ENCODE assay signal across 1 cellular context in the genomic region with DNA sequence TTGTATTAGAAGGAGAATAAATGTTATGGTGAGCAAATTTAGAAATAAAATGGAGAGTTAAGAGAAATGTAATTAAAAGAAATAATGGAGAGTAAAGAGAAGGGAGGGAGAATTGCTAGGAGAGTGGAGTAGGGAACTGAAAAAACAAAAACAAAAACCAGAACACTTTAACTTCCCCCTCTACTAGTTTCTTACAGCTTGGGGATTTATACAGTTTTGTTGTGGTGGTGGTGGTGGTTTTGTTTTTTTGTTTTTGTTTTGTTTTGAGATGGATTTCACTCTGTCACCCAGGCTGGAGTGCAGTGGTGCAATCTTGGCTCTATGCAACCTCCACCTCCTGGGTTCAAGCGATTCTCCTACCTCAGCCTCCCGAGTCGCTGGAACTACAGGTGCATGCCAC.
TF ChIP-seq lines count a peak whose summit lies in the region.

No MANE protein-coding gene starts in this region.

TF ChIP-seq in GM12878, 131 proteins besides CTCF, POLR2A, EP300 and RAD21 (continued from another document):
- peak; percentile 66; the same call in 1 of the 2 replicates for TF ChIP-seq MLLT1 (IDR thresholded peaks at IDR 0.05)
- TF ChIP-seq ZNF217 (IDR thresholded peaks at IDR 0.05): peak; percentile 74; the same call in 1 of the 2 replicates
- no peak for TF ChIP-seq CHD4 (IDR thresholded peaks at IDR 0.05)
- peak; percentile 30; the same call in 1 of the 2 replicates for TF ChIP-seq DPF2 (IDR thresholded peaks at IDR 0.05)
- TF ChIP-seq, protein P1, sequence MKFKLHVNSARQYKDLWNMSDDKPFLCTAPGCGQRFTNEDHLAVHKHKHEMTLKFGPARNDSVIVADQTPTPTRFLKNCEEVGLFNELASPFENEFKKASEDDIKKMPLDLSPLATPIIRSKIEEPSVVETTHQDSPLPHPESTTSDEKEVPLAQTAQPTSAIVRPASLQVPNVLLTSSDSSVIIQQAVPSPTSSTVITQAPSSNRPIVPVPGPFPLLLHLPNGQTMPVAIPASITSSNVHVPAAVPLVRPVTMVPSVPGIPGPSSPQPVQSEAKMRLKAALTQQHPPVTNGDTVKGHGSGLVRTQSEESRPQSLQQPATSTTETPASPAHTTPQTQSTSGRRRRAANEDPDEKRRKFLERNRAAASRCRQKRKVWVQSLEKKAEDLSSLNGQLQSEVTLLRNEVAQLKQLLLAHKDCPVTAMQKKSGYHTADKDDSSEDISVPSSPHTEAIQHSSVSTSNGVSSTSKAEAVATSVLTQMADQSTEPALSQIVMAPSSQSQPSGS (IDR thresholded peaks at IDR 0.05; ENCODE audit: low read length): peak; percentile 55
- TF ChIP-seq CREM (IDR thresholded peaks at IDR 0.05; ENCODE audit: low read depth): no peak
- TF ChIP-seq BRCA1 (IDR thresholded peaks at IDR 0.05; ENCODE audit: low read depth, low read length): no peak
- TF ChIP-seq MXI1 (IDR thresholded peaks at IDR 0.05; ENCODE audit: low read depth, low read length): no peak
- no peak for TF ChIP-seq WRNIP1 (IDR thresholded peaks at IDR 0.05; ENCODE audit: borderline replicate concordance, low read depth, low read length)
- no peak for TF ChIP-seq MTA3 (IDR thresholded peaks at IDR 0.05; ENCODE audit: borderline replicate concordance, low read length)
- TF ChIP-seq MTA2 (IDR thresholded peaks at IDR 0.05; ENCODE audit: low read depth): peak; percentile 67; the same call in 1 of the 2 replicates
- TF ChIP-seq CBFB (IDR thresholded peaks at IDR 0.05; ENCODE audit: low read depth): no peak
- 0 out of 2 replicates have a peak, but pooled peaks have one; percentile 26 for TF ChIP-seq BCL11A (IDR thresholded peaks at IDR 0.05; ENCODE audit: low read depth, low read length)
- no peak for TF ChIP-seq E2F8 (IDR thresholded peaks at IDR 0.05; ENCODE audit: low read depth, partially characterized antibody)
- TF ChIP-seq, protein P2, sequence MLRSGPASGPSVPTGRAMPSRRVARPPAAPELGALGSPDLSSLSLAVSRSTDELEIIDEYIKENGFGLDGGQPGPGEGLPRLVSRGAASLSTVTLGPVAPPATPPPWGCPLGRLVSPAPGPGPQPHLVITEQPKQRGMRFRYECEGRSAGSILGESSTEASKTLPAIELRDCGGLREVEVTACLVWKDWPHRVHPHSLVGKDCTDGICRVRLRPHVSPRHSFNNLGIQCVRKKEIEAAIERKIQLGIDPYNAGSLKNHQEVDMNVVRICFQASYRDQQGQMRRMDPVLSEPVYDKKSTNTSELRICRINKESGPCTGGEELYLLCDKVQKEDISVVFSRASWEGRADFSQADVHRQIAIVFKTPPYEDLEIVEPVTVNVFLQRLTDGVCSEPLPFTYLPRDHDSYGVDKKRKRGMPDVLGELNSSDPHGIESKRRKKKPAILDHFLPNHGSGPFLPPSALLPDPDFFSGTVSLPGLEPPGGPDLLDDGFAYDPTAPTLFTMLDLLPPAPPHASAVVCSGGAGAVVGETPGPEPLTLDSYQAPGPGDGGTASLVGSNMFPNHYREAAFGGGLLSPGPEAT (IDR thresholded peaks at IDR 0.05; ENCODE audit: low read depth): peak; percentile 61; the same call in 1 of the 2 replicates
- TF ChIP-seq NFIC (IDR thresholded peaks at IDR 0.05; ENCODE audit: low read depth, low read length): peak; percentile 69
- TF ChIP-seq, protein P3, sequence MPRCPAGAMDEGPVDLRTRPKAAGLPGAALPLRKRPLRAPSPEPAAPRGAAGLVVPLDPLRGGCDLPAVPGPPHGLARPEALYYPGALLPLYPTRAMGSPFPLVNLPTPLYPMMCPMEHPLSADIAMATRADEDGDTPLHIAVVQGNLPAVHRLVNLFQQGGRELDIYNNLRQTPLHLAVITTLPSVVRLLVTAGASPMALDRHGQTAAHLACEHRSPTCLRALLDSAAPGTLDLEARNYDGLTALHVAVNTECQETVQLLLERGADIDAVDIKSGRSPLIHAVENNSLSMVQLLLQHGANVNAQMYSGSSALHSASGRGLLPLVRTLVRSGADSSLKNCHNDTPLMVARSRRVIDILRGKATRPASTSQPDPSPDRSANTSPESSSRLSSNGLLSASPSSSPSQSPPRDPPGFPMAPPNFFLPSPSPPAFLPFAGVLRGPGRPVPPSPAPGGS (IDR thresholded peaks at IDR 0.05; ENCODE audit: borderline replicate concordance, insufficient read depth, low read depth, low read length, poor library complexity, severe bottlenecking): peak; percentile 22
- TF ChIP-seq MEF2B (IDR thresholded peaks at IDR 0.05; ENCODE audit: partially characterized antibody, poor library complexity, severe bottlenecking): peak; percentile 14
- TF ChIP-seq JUNB (IDR thresholded peaks at IDR 0.05): peak; percentile 63
- TF ChIP-seq ATF7 (IDR thresholded peaks at IDR 0.05; ENCODE audit: low read depth): peak; percentile 35; the same call in 1 of the 2 replicates
TF ChIP-seq in GM12878: peak in this region for 18.
